In genomic region chr9:35322075-35322885, GRCh38 we compare ENCODE assay signal across 25 cellular contexts.
DNase-seq lines count a peak whose midpoint lies in the region; ATAC-seq and TF ChIP-seq lines count a peak whose summit lies in the region.
"Had no signal": no experiment of that assay in that cellular context is flagged by ENCODE, and none has a peak within 500 bp of the region (broad histone marks: within the 10 kb centered on the region; RNA-seq: fewer than 3 reads in every experiment).

No MANE protein-coding gene starts in this region.

- H3K4me3 ChIP-seq in NB4 (ENCODE audit: low read depth, low read length) = no peak overlapping the region
- H3K4me3 ChIP-seq: psoas muscle, thoracic aorta, uterus had no signal

- no peaks in the 10 kb centered on the region for H3K27me3 Mint-ChIP-seq in activated CD4-positive, alpha-beta memory T cell treated with anti-CD3 and anti-CD28 coated beads for 36 hours
- H3K27me3 Mint-ChIP-seq in activated CD4-positive, alpha-beta memory T cell treated with anti-CD3 and anti-CD28 coated beads, Interleukin-2, amount 10 ng/mL, durations not matched to agents 7 days and 5 days = peaks cover 3% of the 10 kb centered on the region
- peaks cover 13% of the 10 kb centered on the region for H3K27me3 Mint-ChIP-seq in activated T-helper 17 cell treated with anti-CD3 and anti-CD28 coated beads, Interleukin-2, amount 50 U/mL, for 72 hours
- H3K27me3 Mint-ChIP-seq: activated CD4-positive, alpha-beta T cell treated with anti-CD3 and anti-CD28 coated beads, Interleukin-2, amount 10 ng/mL, durations not matched to agents 24 days and 14 days had no signal

- H3K4me1 Mint-ChIP-seq in activated CD4-positive, alpha-beta memory T cell treated with anti-CD3 and anti-CD28 coated beads for 36 hours (ENCODE audit: low read depth) = peaks cover 6% of the 10 kb centered on the region
- H3K4me1 Mint-ChIP-seq in activated CD4-positive, alpha-beta memory T cell treated with anti-CD3 and anti-CD28 coated beads, Interleukin-2, amount 10 ng/mL, durations not matched to agents 7 days and 5 days = peaks cover 2% of the 10 kb centered on the region
- H3K4me1 Mint-ChIP-seq in activated T-helper 17 cell treated with anti-CD3 and anti-CD28 coated beads, Interleukin-2, amount 50 U/mL, for 72 hours = no peaks in the 10 kb centered on the region
- H3K4me1 Mint-ChIP-seq: activated CD4-positive, alpha-beta T cell treated with anti-CD3 and anti-CD28 coated beads, Interleukin-2, amount 10 ng/mL, durations not matched to agents 24 days and 14 days had no signal

- H3K4me3 Mint-ChIP-seq in activated CD4-positive, alpha-beta memory T cell treated with anti-CD3 and anti-CD28 coated beads for 36 hours = no peak overlapping the region
- no peak overlapping the region for H3K4me3 Mint-ChIP-seq in activated CD4-positive, alpha-beta memory T cell treated with anti-CD3 and anti-CD28 coated beads, Interleukin-2, amount 10 ng/mL, durations not matched to agents 7 days and 5 days
- H3K4me3 Mint-ChIP-seq in activated T-helper 17 cell treated with anti-CD3 and anti-CD28 coated beads, Interleukin-2, amount 50 U/mL, for 72 hours = no peak overlapping the region
- H3K4me3 Mint-ChIP-seq: activated CD4-positive, alpha-beta T cell treated with anti-CD3 and anti-CD28 coated beads, Interleukin-2, amount 10 ng/mL, durations not matched to agents 24 days and 14 days; B cell had no signal

- H3K9me3 Mint-ChIP-seq in activated CD4-positive, alpha-beta memory T cell treated with anti-CD3 and anti-CD28 coated beads for 36 hours = no peaks in the 10 kb centered on the region
- peaks cover 2% of the 10 kb centered on the region for H3K9me3 Mint-ChIP-seq in activated CD4-positive, alpha-beta memory T cell treated with anti-CD3 and anti-CD28 coated beads, Interleukin-2, amount 10 ng/mL, durations not matched to agents 7 days and 5 days
- no peaks in the 10 kb centered on the region for H3K9me3 Mint-ChIP-seq in activated T-helper 17 cell treated with anti-CD3 and anti-CD28 coated beads, Interleukin-2, amount 50 U/mL, for 72 hours
- H3K9me3 Mint-ChIP-seq: activated CD4-positive, alpha-beta T cell treated with anti-CD3 and anti-CD28 coated beads, Interleukin-2, amount 10 ng/mL, durations not matched to agents 24 days and 14 days; activated naive CD4-positive, alpha-beta T cell treated with anti-CD3 and anti-CD28 coated beads, Interleukin-2, amount 50 U/mL, for 72 hours had no signal

- POLR2A ChIA-PET in activated CD4-positive, alpha-beta memory T cell treated with anti-CD3 and anti-CD28 coated beads for 36 hours (lab: Charles Lee) = no interaction called here
- POLR2A ChIA-PET in activated CD4-positive, alpha-beta memory T cell treated with anti-CD3 and anti-CD28 coated beads, Interleukin-2, amount 10 ng/mL, durations not matched to agents 7 days and 5 days (lab: Charles Lee) = no interaction called here

- peak; percentile 61 for ATAC-seq in activated T-helper 17 cell treated with anti-CD3 and anti-CD28 coated beads, Interleukin-2, amount 50 U/mL, for 72 hours (replicated peaks)
- ATAC-seq in HG02610 (IDR thresholded peaks at IDR 0.05; ENCODE audit: unreplicated experiment) (no peak), GM21576 (IDR thresholded peaks at IDR 0.05; ENCODE audit: unreplicated experiment) (no peak)
- ATAC-seq: activated naive CD4-positive, alpha-beta T cell treated with anti-CD3 and anti-CD28 coated beads, Interleukin-2, amount 50 U/mL, for 72 hours; left ventricle myocardium superior; psoas muscle; stimulated activated naive CD8-positive, alpha-beta T cell treated with anti-CD3 and anti-CD28 coated beads, Interleukin-15, Interleukin-2, amounts not matched to agents 100 U/mL and 50 U/mL, for 24 hours had no signal

- TF ChIP-seq POLR2A in NB4 (IDR thresholded peaks at IDR 0.05; ENCODE audit: extremely low read depth, insufficient read length) = no peak

- CTCF ChIA-PET in activated CD4-positive, alpha-beta memory T cell treated with anti-CD3 and anti-CD28 coated beads for 36 hours (lab: Charles Lee) = interaction anchor here (1.0 kb wide), 1 partner anchor 423 kb away, joined by 3 read pairs; no protein-coding TSS in a partner anchor
- CTCF ChIA-PET in activated CD4-positive, alpha-beta memory T cell treated with anti-CD3 and anti-CD28 coated beads, Interleukin-2, amount 10 ng/mL, durations not matched to agents 7 days and 5 days (lab: Charles Lee) = no interaction called here

- no peak overlapping the region for H3K27ac Mint-ChIP-seq in activated CD4-positive, alpha-beta memory T cell treated with anti-CD3 and anti-CD28 coated beads for 36 hours
- H3K27ac Mint-ChIP-seq in activated CD4-positive, alpha-beta memory T cell treated with anti-CD3 and anti-CD28 coated beads, Interleukin-2, amount 10 ng/mL, durations not matched to agents 7 days and 5 days = no peak overlapping the region
- H3K27ac Mint-ChIP-seq in activated T-helper 17 cell treated with anti-CD3 and anti-CD28 coated beads, Interleukin-2, amount 50 U/mL, for 72 hours = no peak overlapping the region
- H3K27ac Mint-ChIP-seq: activated CD4-positive, alpha-beta T cell treated with anti-CD3 and anti-CD28 coated beads, Interleukin-2, amount 10 ng/mL, durations not matched to agents 24 days and 14 days; activated naive CD4-positive, alpha-beta T cell treated with anti-CD3 and anti-CD28 coated beads, Interleukin-2, amount 50 U/mL, for 72 hours; B cell had no signal

- no peak for TF ChIP-seq CTCF in NB4 (IDR thresholded peaks at IDR 0.05; ENCODE audit: low read depth, low read length)

- DNase-seq in activated CD4-positive, alpha-beta memory T cell treated with anti-CD3 and anti-CD28 coated beads for 36 hours = peak; percentile 16
- no peak for DNase-seq in activated CD4-positive, alpha-beta memory T cell treated with anti-CD3 and anti-CD28 coated beads, Interleukin-2, amount 10 ng/mL, durations not matched to agents 7 days and 5 days
- DNase-seq in NB4 (ENCODE audit: low read depth) (peak; percentile 70), NCI-H1417 (lab: John Stamatoyannopoulos, UW) (no peak), DMS 273 (lab: John Stamatoyannopoulos, UW; ENCODE audit: unreplicated experiment) (no peak)
- DNase-seq: activated CD4-positive, alpha-beta T cell treated with anti-CD3 and anti-CD28 coated beads, Interleukin-2, amount 10 ng/mL, durations not matched to agents 24 days and 14 days; DMS79; GF-D8; GOT3; Karpas-422; left ventricle myocardium superior; NCI-H1092; NCI-H187; NCI-H524 treated with DMSO at 0.1 percent for 48 hours; psoas muscle; SK-N-SH; stimulated activated naive CD8-positive, alpha-beta T cell treated with anti-CD3 and anti-CD28 coated beads, Interleukin-15, Interleukin-2, amounts not matched to agents 100 U/mL and 50 U/mL, for 24 hours; uterus; WERI-Rb-1 had no signal

- intact Hi-C loops in activated CD4-positive, alpha-beta memory T cell treated with anti-CD3 and anti-CD28 coated beads for 36 hours (cut with micrococcal nuclease) = no loop called here

- H3K36me3 Mint-ChIP-seq in activated CD4-positive, alpha-beta memory T cell treated with anti-CD3 and anti-CD28 coated beads for 36 hours = no peaks in the 10 kb centered on the region
- no peaks in the 10 kb centered on the region for H3K36me3 Mint-ChIP-seq in activated CD4-positive, alpha-beta memory T cell treated with anti-CD3 and anti-CD28 coated beads, Interleukin-2, amount 10 ng/mL, durations not matched to agents 7 days and 5 days (ENCODE audit: low read depth)
- H3K36me3 Mint-ChIP-seq in activated T-helper 17 cell treated with anti-CD3 and anti-CD28 coated beads, Interleukin-2, amount 50 U/mL, for 72 hours (ENCODE audit: low read depth) = no peaks in the 10 kb centered on the region
- H3K36me3 Mint-ChIP-seq: activated naive CD4-positive, alpha-beta T cell treated with anti-CD3 and anti-CD28 coated beads, Interleukin-2, amount 50 U/mL, for 72 hours had no signal

Comparison
In these comparisons a context has a peak if more than half of its experiments do, and no peak if none do; other contexts are left out.
1. DNase-seq: peak in activated CD4-positive, alpha-beta memory T cell treated with anti-CD3 and anti-CD28 coated beads for 36 hours (single experiment) and NB4 (single experiment); none in activated CD4-positive, alpha-beta memory T cell treated with anti-CD3 and anti-CD28 coated beads, Interleukin-2, amount 10 ng/mL, durations not matched to agents 7 days and 5 days (single experiment), NCI-H1417 (0 of 3) and DMS 273 (single experiment).